ENCODE assay signal across 1 cellular context in the genomic region with DNA sequence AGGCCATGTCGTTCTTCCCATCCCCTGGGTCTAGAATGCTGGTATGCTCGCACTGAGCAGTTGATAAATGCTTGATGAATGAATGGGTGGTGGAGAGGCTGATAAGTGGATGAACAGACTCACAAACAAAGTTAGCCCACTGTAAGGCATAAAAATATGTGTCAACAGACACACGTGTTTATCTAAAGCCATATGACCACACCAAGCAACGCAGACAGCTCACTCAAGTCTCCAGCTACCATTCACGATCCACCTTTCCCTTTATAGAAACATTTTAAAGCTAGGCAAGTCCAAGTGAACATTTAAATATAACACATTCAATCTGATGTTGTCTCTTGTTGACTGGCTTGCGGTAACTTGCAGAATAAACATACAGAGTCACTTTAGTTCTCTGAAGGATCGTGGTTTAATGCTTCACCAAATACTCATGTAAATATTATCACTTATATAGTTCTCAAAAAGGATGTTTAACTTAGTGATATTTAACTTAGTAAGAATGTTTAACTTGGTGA.
TF ChIP-seq lines count a peak whose summit lies in the region.

No MANE protein-coding gene starts in this region.

TF ChIP-seq in HepG2, 621 proteins besides CTCF, POLR2A, EP300 and RAD21 (continued from another document and continues in another):
- TF ChIP-seq, protein P1, sequence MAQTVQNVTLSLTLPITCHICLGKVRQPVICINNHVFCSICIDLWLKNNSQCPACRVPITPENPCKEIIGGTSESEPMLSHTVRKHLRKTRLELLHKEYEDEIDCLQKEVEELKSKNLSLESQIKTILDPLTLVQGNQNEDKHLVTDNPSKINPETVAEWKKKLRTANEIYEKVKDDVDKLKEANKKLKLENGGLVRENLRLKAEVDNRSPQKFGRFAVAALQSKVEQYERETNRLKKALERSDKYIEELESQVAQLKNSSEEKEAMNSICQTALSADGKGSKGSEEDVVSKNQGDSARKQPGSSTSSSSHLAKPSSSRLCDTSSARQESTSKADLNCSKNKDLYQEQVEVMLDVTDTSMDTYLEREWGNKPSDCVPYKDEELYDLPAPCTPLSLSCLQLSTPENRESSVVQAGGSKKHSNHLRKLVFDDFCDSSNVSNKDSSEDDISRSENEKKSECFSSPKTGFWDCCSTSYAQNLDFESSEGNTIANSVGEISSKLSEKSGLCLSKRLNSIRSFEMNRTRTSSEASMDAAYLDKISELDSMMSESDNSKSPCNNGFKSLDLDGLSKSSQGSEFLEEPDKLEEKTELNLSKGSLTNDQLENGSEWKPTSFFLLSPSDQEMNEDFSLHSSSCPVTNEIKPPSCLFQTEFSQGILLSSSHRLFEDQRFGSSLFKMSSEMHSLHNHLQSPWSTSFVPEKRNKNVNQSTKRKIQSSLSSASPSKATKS (CRISPR knock-in tag; IDR thresholded peaks at IDR 0.05), result no peak
- no peak for TF ChIP-seq ZNF713 (CRISPR knock-in tag; IDR thresholded peaks at IDR 0.05)
- TF ChIP-seq ERF (CRISPR knock-in tag; IDR thresholded peaks at IDR 0.05), result no peak
- no peak for TF ChIP-seq ZSCAN21 (CRISPR knock-in tag; IDR thresholded peaks at IDR 0.05; ENCODE audit: borderline replicate concordance)
- TF ChIP-seq RELA (CRISPR knock-in tag; IDR thresholded peaks at IDR 0.05), result no peak
- TF ChIP-seq, protein P2, sequence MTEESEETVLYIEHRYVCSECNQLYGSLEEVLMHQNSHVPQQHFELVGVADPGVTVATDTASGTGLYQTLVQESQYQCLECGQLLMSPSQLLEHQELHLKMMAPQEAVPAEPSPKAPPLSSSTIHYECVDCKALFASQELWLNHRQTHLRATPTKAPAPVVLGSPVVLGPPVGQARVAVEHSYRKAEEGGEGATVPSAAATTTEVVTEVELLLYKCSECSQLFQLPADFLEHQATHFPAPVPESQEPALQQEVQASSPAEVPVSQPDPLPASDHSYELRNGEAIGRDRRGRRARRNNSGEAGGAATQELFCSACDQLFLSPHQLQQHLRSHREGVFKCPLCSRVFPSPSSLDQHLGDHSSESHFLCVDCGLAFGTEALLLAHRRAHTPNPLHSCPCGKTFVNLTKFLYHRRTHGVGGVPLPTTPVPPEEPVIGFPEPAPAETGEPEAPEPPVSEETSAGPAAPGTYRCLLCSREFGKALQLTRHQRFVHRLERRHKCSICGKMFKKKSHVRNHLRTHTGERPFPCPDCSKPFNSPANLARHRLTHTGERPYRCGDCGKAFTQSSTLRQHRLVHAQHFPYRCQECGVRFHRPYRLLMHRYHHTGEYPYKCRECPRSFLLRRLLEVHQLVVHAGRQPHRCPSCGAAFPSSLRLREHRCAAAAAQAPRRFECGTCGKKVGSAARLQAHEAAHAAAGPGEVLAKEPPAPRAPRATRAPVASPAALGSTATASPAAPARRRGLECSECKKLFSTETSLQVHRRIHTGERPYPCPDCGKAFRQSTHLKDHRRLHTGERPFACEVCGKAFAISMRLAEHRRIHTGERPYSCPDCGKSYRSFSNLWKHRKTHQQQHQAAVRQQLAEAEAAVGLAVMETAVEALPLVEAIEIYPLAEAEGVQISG (CRISPR knock-in tag; IDR thresholded peaks at IDR 0.05), result no peak
- no peak for TF ChIP-seq FOSL1 (CRISPR knock-in tag; IDR thresholded peaks at IDR 0.05; ENCODE audit: borderline replicate concordance)
- TF ChIP-seq, protein P3, sequence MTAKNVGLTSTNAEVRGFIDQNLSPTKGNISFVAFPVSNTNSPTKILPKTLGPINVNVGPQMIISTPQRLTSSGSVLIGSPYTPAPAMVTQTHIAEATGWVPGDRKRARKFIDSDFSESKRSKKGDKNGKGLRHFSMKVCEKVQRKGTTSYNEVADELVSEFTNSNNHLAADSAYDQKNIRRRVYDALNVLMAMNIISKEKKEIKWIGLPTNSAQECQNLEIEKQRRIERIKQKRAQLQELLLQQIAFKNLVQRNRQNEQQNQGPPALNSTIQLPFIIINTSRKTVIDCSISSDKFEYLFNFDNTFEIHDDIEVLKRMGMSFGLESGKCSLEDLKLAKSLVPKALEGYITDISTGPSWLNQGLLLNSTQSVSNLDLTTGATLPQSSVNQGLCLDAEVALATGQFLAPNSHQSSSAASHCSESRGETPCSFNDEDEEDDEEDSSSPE (CRISPR knock-in tag; IDR thresholded peaks at IDR 0.05), result no peak
- TF ChIP-seq NFIC (IDR thresholded peaks at IDR 0.05; ENCODE audit: low read length), result peak; percentile 84
- TF ChIP-seq ZMYM4 (CRISPR knock-in tag; IDR thresholded peaks at IDR 0.05), result no peak
- peak; percentile 74 for TF ChIP-seq BCL6 (CRISPR knock-in tag; IDR thresholded peaks at IDR 0.05)
- TF ChIP-seq, protein P4, sequence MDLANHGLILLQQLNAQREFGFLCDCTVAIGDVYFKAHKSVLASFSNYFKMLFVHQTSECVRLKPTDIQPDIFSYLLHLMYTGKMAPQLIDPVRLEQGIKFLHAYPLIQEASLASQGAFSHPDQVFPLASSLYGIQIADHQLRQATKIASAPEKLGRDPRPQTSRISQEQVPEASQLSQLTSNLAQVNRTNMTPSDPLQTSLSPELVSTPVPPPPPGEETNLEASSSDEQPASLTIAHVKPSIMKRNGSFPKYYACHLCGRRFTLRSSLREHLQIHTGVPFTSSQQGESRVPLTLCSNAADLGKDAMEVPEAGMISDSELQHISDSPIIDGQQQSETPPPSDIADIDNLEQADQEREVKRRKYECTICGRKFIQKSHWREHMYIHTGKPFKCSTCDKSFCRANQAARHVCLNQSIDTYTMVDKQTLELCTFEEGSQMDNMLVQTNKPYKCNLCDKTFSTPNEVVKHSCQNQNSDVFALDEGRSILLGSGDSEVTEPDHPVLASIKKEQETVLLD (CRISPR knock-in tag; IDR thresholded peaks at IDR 0.05; ENCODE audit: low read depth), result no peak
- TF ChIP-seq CCAR2 (optimal IDR thresholded peaks at IDR 0.05; ENCODE audit: low read depth, low read length), result no peak
- no peak for TF ChIP-seq ZSCAN12 (CRISPR knock-in tag; IDR thresholded peaks at IDR 0.05)
- no peak for TF ChIP-seq HIVEP1 (CRISPR knock-in tag; IDR thresholded peaks at IDR 0.05)
- TF ChIP-seq PITX1 (CRISPR knock-in tag; IDR thresholded peaks at IDR 0.05), result peak; percentile 97
- TF ChIP-seq ZNF343 (CRISPR knock-in tag; IDR thresholded peaks at IDR 0.05), result no peak
- TF ChIP-seq, protein P5, sequence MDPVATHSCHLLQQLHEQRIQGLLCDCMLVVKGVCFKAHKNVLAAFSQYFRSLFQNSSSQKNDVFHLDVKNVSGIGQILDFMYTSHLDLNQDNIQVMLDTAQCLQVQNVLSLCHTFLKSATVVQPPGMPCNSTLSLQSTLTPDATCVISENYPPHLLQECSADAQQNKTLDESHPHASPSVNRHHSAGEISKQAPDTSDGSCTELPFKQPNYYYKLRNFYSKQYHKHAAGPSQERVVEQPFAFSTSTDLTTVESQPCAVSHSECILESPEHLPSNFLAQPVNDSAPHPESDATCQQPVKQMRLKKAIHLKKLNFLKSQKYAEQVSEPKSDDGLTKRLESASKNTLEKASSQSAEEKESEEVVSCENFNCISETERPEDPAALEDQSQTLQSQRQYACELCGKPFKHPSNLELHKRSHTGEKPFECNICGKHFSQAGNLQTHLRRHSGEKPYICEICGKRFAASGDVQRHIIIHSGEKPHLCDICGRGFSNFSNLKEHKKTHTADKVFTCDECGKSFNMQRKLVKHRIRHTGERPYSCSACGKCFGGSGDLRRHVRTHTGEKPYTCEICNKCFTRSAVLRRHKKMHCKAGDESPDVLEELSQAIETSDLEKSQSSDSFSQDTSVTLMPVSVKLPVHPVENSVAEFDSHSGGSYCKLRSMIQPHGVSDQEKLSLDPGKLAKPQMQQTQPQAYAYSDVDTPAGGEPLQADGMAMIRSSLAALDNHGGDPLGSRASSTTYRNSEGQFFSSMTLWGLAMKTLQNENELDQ (CRISPR knock-in tag; IDR thresholded peaks at IDR 0.05; ENCODE audit: borderline replicate concordance), result no peak
- TF ChIP-seq FOXA1 (IDR thresholded peaks at IDR 0.05), result 0 out of 2 replicates have a peak, but pooled peaks have one; percentile 47
- TF ChIP-seq FOXA1 (CRISPR knock-in tag; IDR thresholded peaks at IDR 0.05), result peak; percentile 88
- TF ChIP-seq MED13 (CRISPR knock-in tag; IDR thresholded peaks at IDR 0.05), result no peak
- no peak for TF ChIP-seq SMARCC2 (IDR thresholded peaks at IDR 0.05)
- no peak for TF ChIP-seq ZNF274 (CRISPR knock-in tag; IDR thresholded peaks at IDR 0.05)
- TF ChIP-seq NFE2L1 (CRISPR knock-in tag; IDR thresholded peaks at IDR 0.05; ENCODE audit: borderline replicate concordance), result no peak
- TF ChIP-seq, protein P6, sequence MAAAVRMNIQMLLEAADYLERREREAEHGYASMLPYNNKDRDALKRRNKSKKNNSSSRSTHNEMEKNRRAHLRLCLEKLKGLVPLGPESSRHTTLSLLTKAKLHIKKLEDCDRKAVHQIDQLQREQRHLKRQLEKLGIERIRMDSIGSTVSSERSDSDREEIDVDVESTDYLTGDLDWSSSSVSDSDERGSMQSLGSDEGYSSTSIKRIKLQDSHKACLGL (CRISPR knock-in tag; IDR thresholded peaks at IDR 0.05), result no peak
- TF ChIP-seq, protein P7, sequence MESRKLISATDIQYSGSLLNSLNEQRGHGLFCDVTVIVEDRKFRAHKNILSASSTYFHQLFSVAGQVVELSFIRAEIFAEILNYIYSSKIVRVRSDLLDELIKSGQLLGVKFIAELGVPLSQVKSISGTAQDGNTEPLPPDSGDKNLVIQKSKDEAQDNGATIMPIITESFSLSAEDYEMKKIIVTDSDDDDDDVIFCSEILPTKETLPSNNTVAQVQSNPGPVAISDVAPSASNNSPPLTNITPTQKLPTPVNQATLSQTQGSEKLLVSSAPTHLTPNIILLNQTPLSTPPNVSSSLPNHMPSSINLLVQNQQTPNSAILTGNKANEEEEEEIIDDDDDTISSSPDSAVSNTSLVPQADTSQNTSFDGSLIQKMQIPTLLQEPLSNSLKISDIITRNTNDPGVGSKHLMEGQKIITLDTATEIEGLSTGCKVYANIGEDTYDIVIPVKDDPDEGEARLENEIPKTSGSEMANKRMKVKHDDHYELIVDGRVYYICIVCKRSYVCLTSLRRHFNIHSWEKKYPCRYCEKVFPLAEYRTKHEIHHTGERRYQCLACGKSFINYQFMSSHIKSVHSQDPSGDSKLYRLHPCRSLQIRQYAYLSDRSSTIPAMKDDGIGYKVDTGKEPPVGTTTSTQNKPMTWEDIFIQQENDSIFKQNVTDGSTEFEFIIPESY (CRISPR knock-in tag; IDR thresholded peaks at IDR 0.05), result no peak
- TF ChIP-seq, protein P8, sequence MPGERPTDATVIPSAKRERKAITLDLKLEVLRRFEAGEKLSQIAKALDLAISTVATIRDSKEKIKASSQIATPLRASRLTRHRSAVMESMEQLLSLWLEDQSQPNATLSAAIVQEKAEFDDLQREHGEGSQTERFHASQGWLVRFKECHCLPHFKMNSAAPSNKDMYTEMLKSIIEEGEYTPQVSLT (CRISPR knock-in tag; IDR thresholded peaks at IDR 0.05; ENCODE audit: borderline replicate concordance, low read depth), result no peak
- TF ChIP-seq, protein P9, sequence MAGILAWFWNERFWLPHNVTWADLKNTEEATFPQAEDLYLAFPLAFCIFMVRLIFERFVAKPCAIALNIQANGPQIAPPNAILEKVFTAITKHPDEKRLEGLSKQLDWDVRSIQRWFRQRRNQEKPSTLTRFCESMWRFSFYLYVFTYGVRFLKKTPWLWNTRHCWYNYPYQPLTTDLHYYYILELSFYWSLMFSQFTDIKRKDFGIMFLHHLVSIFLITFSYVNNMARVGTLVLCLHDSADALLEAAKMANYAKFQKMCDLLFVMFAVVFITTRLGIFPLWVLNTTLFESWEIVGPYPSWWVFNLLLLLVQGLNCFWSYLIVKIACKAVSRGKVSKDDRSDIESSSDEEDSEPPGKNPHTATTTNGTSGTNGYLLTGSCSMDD (CRISPR knock-in tag; IDR thresholded peaks at IDR 0.05), result no peak
- no peak for TF ChIP-seq TOE1 (CRISPR knock-in tag; IDR thresholded peaks at IDR 0.05)
- TF ChIP-seq ZFP37 (CRISPR knock-in tag; IDR thresholded peaks at IDR 0.05; ENCODE audit: borderline replicate concordance), result no peak
- TF ChIP-seq, protein P10, sequence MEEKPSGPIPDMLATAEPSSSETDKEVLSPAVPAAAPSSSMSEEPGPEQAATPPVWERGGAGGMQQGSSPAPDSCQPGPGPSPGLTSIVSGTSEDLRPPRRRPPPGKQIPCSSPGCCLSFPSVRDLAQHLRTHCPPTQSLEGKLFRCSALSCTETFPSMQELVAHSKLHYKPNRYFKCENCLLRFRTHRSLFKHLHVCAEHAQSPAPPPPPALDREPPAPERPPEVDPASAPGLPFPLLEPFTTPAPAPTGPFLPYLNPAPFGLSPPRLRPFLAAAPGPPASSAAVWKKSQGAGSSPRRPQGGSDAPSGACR (CRISPR knock-in tag; IDR thresholded peaks at IDR 0.05), result no peak
- TF ChIP-seq ZFP41 (CRISPR knock-in tag; IDR thresholded peaks at IDR 0.05; ENCODE audit: borderline replicate concordance), result no peak
- TF ChIP-seq, protein P11, sequence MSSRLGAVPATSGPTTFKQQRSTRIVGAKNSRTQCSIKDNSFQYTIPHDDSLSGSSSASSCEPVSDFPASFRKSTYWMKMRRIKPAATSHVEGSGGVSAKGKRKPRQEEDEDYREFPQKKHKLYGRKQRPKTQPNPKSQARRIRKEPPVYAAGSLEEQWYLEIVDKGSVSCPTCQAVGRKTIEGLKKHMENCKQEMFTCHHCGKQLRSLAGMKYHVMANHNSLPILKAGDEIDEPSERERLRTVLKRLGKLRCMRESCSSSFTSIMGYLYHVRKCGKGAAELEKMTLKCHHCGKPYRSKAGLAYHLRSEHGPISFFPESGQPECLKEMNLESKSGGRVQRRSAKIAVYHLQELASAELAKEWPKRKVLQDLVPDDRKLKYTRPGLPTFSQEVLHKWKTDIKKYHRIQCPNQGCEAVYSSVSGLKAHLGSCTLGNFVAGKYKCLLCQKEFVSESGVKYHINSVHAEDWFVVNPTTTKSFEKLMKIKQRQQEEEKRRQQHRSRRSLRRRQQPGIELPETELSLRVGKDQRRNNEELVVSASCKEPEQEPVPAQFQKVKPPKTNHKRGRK (CRISPR knock-in tag; IDR thresholded peaks at IDR 0.05), result no peak
- no peak for TF ChIP-seq PHF21A (CRISPR knock-in tag; IDR thresholded peaks at IDR 0.05)
- no peak for TF ChIP-seq SIN3A (IDR thresholded peaks at IDR 0.05; ENCODE audit: borderline replicate concordance, low read depth, low read length)
- no peak for TF ChIP-seq ZNF543 (CRISPR knock-in tag; IDR thresholded peaks at IDR 0.05)
